In genomic region chr5:155728857-155729683, GRCh38 we compare ENCODE assay signal across 8 cellular contexts.
DNase-seq lines count a peak whose midpoint lies in the region; ATAC-seq and TF ChIP-seq lines count a peak whose summit lies in the region.

No MANE protein-coding gene starts in this region.

- peak; percentile 44 for ATAC-seq in sciatic nerve
- ATAC-seq in GM19324 (IDR thresholded peaks at IDR 0.05; ENCODE audit: low FRiP score, unreplicated experiment) = no peak
- ATAC-seq in GM18870 (IDR thresholded peaks at IDR 0.05; ENCODE audit: unreplicated experiment) = no peak

- DNase-seq in GM03348 (ENCODE audit: low spot score) = peak; percentile 61
- peak; percentile 9 to 34 for DNase-seq in hippocampal formation (lab: John Stamatoyannopoulos, UW)
- DNase-seq in sciatic nerve (ENCODE audit: low spot score) = no peak
- DNase-seq in activated naive CD4-positive, alpha-beta T cell (lab: John Stamatoyannopoulos, UW) = no peak
- no peak for DNase-seq in HuH-7.5 (ENCODE audit: low spot score)

- TF ChIP-seq CTCF in VCaP (conservative IDR thresholded peaks at IDR 0.05) = peak; percentile 64

- intact Hi-C loops in sciatic nerve (cut with DNase I) = no loop called here

- peak overlapping the region; percentile 49 for H3K27ac ChIP-seq in VCaP

Comparison
In these comparisons a context has a peak if more than half of its experiments do, and no peak if none do; other contexts are left out.
1. DNase-seq: peak in GM03348 (single experiment) and hippocampal formation (2 of 2); none in sciatic nerve (single experiment), activated naive CD4-positive, alpha-beta T cell (0 of 4) and HuH-7.5 (single experiment).